Comparison of ENCODE assay signal across 16 cellular contexts in the genomic region with DNA sequence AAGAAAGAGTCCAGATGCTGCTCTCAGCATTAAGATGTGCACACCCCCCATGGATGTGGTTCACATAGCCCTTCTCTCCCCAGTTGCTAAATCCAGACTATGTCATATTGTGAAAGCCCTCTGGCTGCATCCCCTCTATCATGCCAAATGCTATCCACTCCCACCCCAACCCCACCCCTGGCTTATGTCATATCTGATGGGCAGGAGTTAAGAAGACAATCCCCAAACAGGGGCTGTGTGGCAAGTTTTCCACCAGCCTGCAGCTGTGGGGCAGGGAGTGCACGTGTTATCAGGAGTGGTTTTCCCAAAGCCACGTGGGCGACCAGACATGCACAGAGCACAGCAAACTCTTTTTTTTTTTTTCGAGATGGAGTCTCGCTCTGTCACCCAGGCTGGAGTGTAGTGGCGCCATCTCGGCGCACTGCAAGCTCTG. TPM values are rescaled to one million over a fixed set of nuclear protein-coding genes. Genes with fewer than 3 reads are reported as not detected.
DNase-seq lines count a peak whose midpoint lies in the region; ATAC-seq lines count a peak whose summit lies in the region.
"Had no signal": no experiment of that assay in that cellular context is flagged by ENCODE, and none has a peak within 500 bp of the region (broad histone marks: within the 10 kb centered on the region; RNA-seq: fewer than 3 reads in every experiment).

No MANE protein-coding gene starts in this region.

- H3K27ac Mint-ChIP-seq in T-cell: peak overlapping the region; percentile 86 to 96

- H3K4me1 ChIP-seq in thymus (ENCODE audit: control insufficient read depth, insufficient read depth, low read length): peaks cover 47% of the 10 kb centered on the region
- H3K4me1 ChIP-seq: gastrocnemius medialis had no signal

- H3K36me3 Mint-ChIP-seq in T-cell: peaks cover 32% of the 10 kb centered on the region

- intact Hi-C loops in Right ventricle myocardium inferior (cut with DNase I) (no loop called here), cardiac septum (cut with DNase I) (no loop called here), Right ventricle myocardium superior (cut with DNase I) (no loop called here)

- H3K4me3 Mint-ChIP-seq in T-cell: peak overlapping the region in 2 of 3 donors; percentile 6 to 27

- CTCF ChIA-PET in T-cell (lab: Charles Lee): interaction anchor here in 1 of 2 donors (1.6 kb wide), 1 partner anchor 10 kb away, joined by 4 read pairs; a partner anchor contains a TSS

- peak overlapping the region; percentile 18 for H3K27ac ChIP-seq in thymus (ENCODE audit: low read depth)
- H3K27ac ChIP-seq: gastrocnemius medialis, WERI-Rb-1 had no signal

- H3K27me3 ChIP-seq in thymus (ENCODE audit: control insufficient read depth, insufficient read depth): no peaks in the 10 kb centered on the region
- H3K27me3 ChIP-seq: gastrocnemius medialis had no signal

- H3K4me3 ChIP-seq in thymus (ENCODE audit: low read length): no peak overlapping the region
- H3K4me3 ChIP-seq: gastrocnemius medialis had no signal

- H3K9me3 Mint-ChIP-seq in T-cell: no peaks in the 10 kb centered on the region

- POLR2A ChIA-PET in T-cell (lab: Charles Lee): interaction anchor here in 1 of 2 donors (0.9 kb wide), 1 partner anchor 10 kb away, joined by 3 read pairs; no protein-coding TSS in a partner anchor

- H3K4me1 Mint-ChIP-seq in T-cell: peaks cover 62 to 84% (median 81%) of the 10 kb centered on the region in 3 donors

- peaks cover 12% of the 10 kb centered on the region for H3K36me3 ChIP-seq in thymus (ENCODE audit: control insufficient read depth, insufficient read depth)
- H3K36me3 ChIP-seq: gastrocnemius medialis had no signal

- H3K9me3 ChIP-seq in thymus (ENCODE audit: control insufficient read depth): no peaks in the 10 kb centered on the region
- H3K9me3 ChIP-seq: gastrocnemius medialis had no signal

- ATAC-seq in Right ventricle myocardium inferior: peak; percentile 78
- no peak for ATAC-seq in T-cell (replicated peaks in 1 of 4)
- ATAC-seq in Right ventricle myocardium superior (ENCODE audit: poor library complexity): peak; percentile 67
- ATAC-seq in GM21515 (IDR thresholded peaks at IDR 0.05; ENCODE audit: unreplicated experiment): no peak

- no peak for DNase-seq in Right ventricle myocardium inferior (ENCODE audit: missing footprints)
- DNase-seq in cardiac septum (ENCODE audit: low spot score): no peak
- DNase-seq in T-cell: no peak
- peak; percentile 68 for DNase-seq in Right ventricle myocardium superior
- DNase-seq in NCI-H1048 (lab: John Stamatoyannopoulos, UW): no peak
- no peak for DNase-seq in DMS 273 (lab: John Stamatoyannopoulos, UW; ENCODE audit: unreplicated experiment)
- DNase-seq: activated T-cell treated with anti-CD3 and anti-CD28 coated beads for 4 hours; effector CD4-positive, alpha-beta T cell; IMR-90; NCI-H2029; NCI-H69; stimulated activated CD4-positive, alpha-beta T cell treated with anti-CD3 and anti-CD28 coated beads, Interleukin-4, amount 100 ng/mL, for 1 hour; WERI-Rb-1 had no signal

- H3K27me3 Mint-ChIP-seq in T-cell: no peaks in the 10 kb centered on the region

- WGBS in thymus: 32% methylated on average over 8 of the region's 8 CpGs

RNA-seq across cellular contexts. Expression of a gene that starts 10.0 kb away (rescaled TPM):
- total RNA-seq in Right ventricle myocardium inferior (10.3 TPM), cardiac septum (5.8 TPM), T-cell (100 to 1,000 TPM in 2 of 5 donors, 10 to 100 TPM in 3; 71.9 to 105 (median 99.1) TPM), Right ventricle myocardium superior (9.5 TPM)
- polyA plus RNA-seq in thymus: 13.6 TPM

RNA-seq across cellular contexts. Expression of a gene that starts 34.5 kb away (rescaled TPM):
- total RNA-seq in Right ventricle myocardium inferior (45.4 TPM), cardiac septum (63.2 TPM), T-cell (100 to 1,000 TPM in 2 of 5 donors, 10 to 100 TPM in 3; 96.8 to 197 (median 99.7) TPM), Right ventricle myocardium superior (42.5 TPM)
- polyA plus RNA-seq in thymus: 14.2 TPM

RNA-seq across cellular contexts. Expression of a gene that starts 46.2 kb away (rescaled TPM):
- total RNA-seq in Right ventricle myocardium inferior: 59.3 TPM
- 73.8 TPM for total RNA-seq in cardiac septum
- total RNA-seq in T-cell: 10 to 100 TPM; 40.5 to 57.1 (median 42.8) TPM
- total RNA-seq in Right ventricle myocardium superior: 53.3 TPM
- 50.0 TPM for polyA plus RNA-seq in thymus

Comparison
In these comparisons a context has a peak if more than half of its experiments do, and no peak if none do; other contexts are left out.
1. ATAC-seq: peak in Right ventricle myocardium inferior (single experiment) and Right ventricle myocardium superior (single experiment); none in T-cell (0 of 4) and GM21515 (single experiment).